Comparison of ENCODE assay signal across 21 cellular contexts in the genomic region with DNA sequence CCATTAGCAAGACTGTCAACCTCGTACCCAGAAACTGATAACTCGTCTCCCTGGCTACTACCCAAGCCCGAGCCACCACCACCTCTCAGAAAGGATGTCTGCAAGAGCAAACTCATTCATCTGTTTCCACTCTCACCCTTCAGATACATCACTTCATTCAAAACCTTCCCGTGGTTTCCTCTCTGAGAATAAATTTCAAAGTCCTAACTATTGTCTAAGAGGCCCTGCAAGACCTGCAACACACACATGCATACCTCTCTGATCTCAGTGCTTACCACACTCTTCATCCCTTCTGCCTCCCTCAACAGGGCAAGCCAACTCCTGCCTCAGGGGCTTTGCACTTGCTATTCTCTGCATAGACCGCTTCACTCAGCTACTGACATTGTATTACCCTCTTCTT. TPM values are rescaled to one million over a fixed set of nuclear protein-coding genes. Genes with fewer than 3 reads are reported as not detected.
DNase-seq lines count a peak whose midpoint lies in the region; ATAC-seq and TF ChIP-seq lines count a peak whose summit lies in the region.
"Had no signal": no experiment of that assay in that cellular context is flagged by ENCODE, and none has a peak within 500 bp of the region (broad histone marks: within the 10 kb centered on the region; RNA-seq: fewer than 3 reads in every experiment).

No MANE protein-coding gene starts in this region.

- no peak overlapping the region for H3K4me2 ChIP-seq in OCI-LY7 (ENCODE audit: low read length)
- H3K4me2 ChIP-seq: GM23338 had no signal

- H4K20me1 ChIP-seq in OCI-LY7 (ENCODE audit: insufficient read depth, low read length), result no peaks in the 10 kb centered on the region

- intact Hi-C loops in OCI-LY7 (cut with micrococcal nuclease; ENCODE audit: unreplicated experiment), result loop anchor here (5.0 kb wide), 2 partner anchors 235 to 270 kb away; no protein-coding TSS in a partner anchor
- intact Hi-C loops in body of pancreas (cut with DNase I), result loop anchor here (5.0 kb wide), 1 partner anchor 105 kb away; no protein-coding TSS in a partner anchor

- POLR2A ChIA-PET in HEK293 (lab: Yijun Ruan, JAX), result interaction anchor here (1.2 kb wide), 1 partner anchor 16 kb away, joined by 3 read pairs; no protein-coding TSS in a partner anchor
- POLR2A ChIA-PET in OCI-LY7 (lab: Charles Lee), result interaction anchor here (1.1 to 2.2 kb wide), 3 partner anchors 9 to 41 kb away, joined by 4 to 8 read pairs (median 5); partner anchors contain the start of gene PPP1R13B

- H3K27me3 ChIP-seq in upper lobe of left lung (no peaks in the 10 kb centered on the region), body of pancreas (no peaks in the 10 kb centered on the region), WERI-Rb-1 (ENCODE audit: insufficient read depth, low read depth, severe bottlenecking) (no peaks in the 10 kb centered on the region)
- H3K27me3 ChIP-seq: right lobe of liver had no signal

- no peaks in the 10 kb centered on the region for H3K9me2 ChIP-seq in OCI-LY7 (ENCODE audit: insufficient read depth, low read length)

- no peak overlapping the region for H2AFZ ChIP-seq in OCI-LY7 (ENCODE audit: low read length)
- H2AFZ ChIP-seq: GM23338 had no signal

- TF ChIP-seq CTCF in GM10266 (IDR thresholded peaks at IDR 0.05; ENCODE audit: control insufficient read depth, insufficient read depth, low read depth, missing control alignments) (no peak), HEK293 (tag by site-specific recombination; IDR thresholded peaks at IDR 0.05) (no peak), OCI-LY7 (conservative IDR thresholded peaks at IDR 0.05; ENCODE audit: low read length) (no peak), upper lobe of left lung (IDR thresholded peaks at IDR 0.05) (no peak), body of pancreas (IDR thresholded peaks at IDR 0.05) (no peak), WERI-Rb-1 (IDR thresholded peaks at IDR 0.05; ENCODE audit: low read depth, low read length) (no peak)

- H3K36me3 ChIP-seq in HEK293 (ENCODE audit: control insufficient read depth in 2 of 2, insufficient read depth in 1 of 2, low read length in 2 of 2) (no peaks in the 10 kb centered on the region; a peak in 1 of 3 replicates), OCI-LY7 (ENCODE audit: insufficient read depth, low read length) (no peaks in the 10 kb centered on the region), upper lobe of left lung (no peaks in the 10 kb centered on the region), body of pancreas (replicated peaks in 1 of 2; ENCODE audit: insufficient read depth in 1 of 2, low read depth in 2 of 2) (no peaks in the 10 kb centered on the region), WERI-Rb-1 (no peaks in the 10 kb centered on the region)
- H3K36me3 ChIP-seq: right lobe of liver, thoracic aorta had no signal

- 30 to 35% methylated on average over 5 of the region's 5 CpGs for WGBS in upper lobe of left lung, 2 donors
- WGBS in body of pancreas, 2 donors, result 24 to 27% methylated on average over 5 of the region's 5 CpGs

- H3K27ac ChIP-seq in HEK293 (ENCODE audit: extremely low read depth, low read depth, low read length) (no peak overlapping the region), OCI-LY7 (ENCODE audit: low read depth, low read length, poor library complexity, severe bottlenecking) (no peak overlapping the region), upper lobe of left lung (no peak overlapping the region), body of pancreas (no peak overlapping the region), WERI-Rb-1 (no peak overlapping the region)
- H3K27ac ChIP-seq: right lobe of liver, thoracic aorta had no signal

- TF ChIP-seq POLR2A in upper lobe of left lung (IDR thresholded peaks at IDR 0.05), result no peak
- TF ChIP-seq POLR2A in body of pancreas (IDR thresholded peaks at IDR 0.05), result no peak

- no peak for TF ChIP-seq EP300 in upper lobe of left lung (IDR thresholded peaks at IDR 0.05)

- CTCF ChIA-PET in HEK293 (lab: Yijun Ruan, JAX) (interaction anchor here (0.5 to 6.7 kb wide), 10 partner anchors 8 to 288 kb away, joined by 3 to 65 read pairs (median 6); no protein-coding TSS in a partner anchor), OCI-LY7 (lab: Charles Lee; ENCODE audit: unreplicated experiment) (interaction anchor here (0.8 to 1.1 kb wide), 2 partner anchors 33 to 58 kb away, joined by 3 read pairs; no protein-coding TSS in a partner anchor)

- no TSS peak for BruUV-seq in OCI-LY7 (replicated peaks; lab: Mats Ljungman, UMichigan)

- no peaks in the 10 kb centered on the region for H3K79me2 ChIP-seq in OCI-LY7 (ENCODE audit: insufficient read depth, low read depth, low read length)

- DNase-seq in GM10266 (ENCODE audit: extremely low spot score) (peak; percentile 12), OCI-LY7 (ENCODE audit: low spot score) (peak; percentile 14), upper lobe of left lung (no peak), body of pancreas (no peak), WERI-Rb-1 (no peak)
- no peak for DNase-seq in stimulated activated CD4-positive, alpha-beta T cell treated with anti-CD3 and anti-CD28 coated beads, Interleukin-2, amount 100 ng/mL, for 48 hours
- DNase-seq: activated CD4-positive, alpha-beta T cell treated with anti-CD3 and anti-CD28 coated beads for 4 hours; caudate nucleus; endodermal cell; KG1; left colon; mucosa of descending colon; NCI-H1092; nucleus accumbens; right lobe of liver; stimulated activated CD4-positive, alpha-beta T cell treated with anti-CD3 and anti-CD28 coated beads, Interleukin-1b, Interleukin-23, amount 100 ng/mL, for 48 hours; T-helper 9 cell had no signal

- H3K4me3 ChIP-seq in HEK293 (ENCODE audit: low read depth, low read length) (no peak overlapping the region), OCI-LY7 (ENCODE audit: low read depth, low read length, poor library complexity, severe bottlenecking) (no peak overlapping the region), upper lobe of left lung (no peak overlapping the region), body of pancreas (no peak overlapping the region), WERI-Rb-1 (ENCODE audit: low read depth, low read length) (no peak overlapping the region)
- H3K4me3 ChIP-seq: GM23338, mucosa of descending colon, right lobe of liver, thoracic aorta had no signal

- H3K9me3 ChIP-seq in HEK293 (ENCODE audit: control insufficient read depth, insufficient read depth, low read depth, low read length), result no peaks in the 10 kb centered on the region
- no peaks in the 10 kb centered on the region for H3K9me3 ChIP-seq in OCI-LY7 (ENCODE audit: low read length)
- no peaks in the 10 kb centered on the region for H3K9me3 ChIP-seq in upper lobe of left lung
- H3K9me3 ChIP-seq in body of pancreas, result no peaks in the 10 kb centered on the region
- no peaks in the 10 kb centered on the region for H3K9me3 ChIP-seq in WERI-Rb-1 (ENCODE audit: severe bottlenecking)
- H3K9me3 ChIP-seq: mucosa of descending colon, right lobe of liver, thoracic aorta had no signal

- ATAC-seq in GM18858 (IDR thresholded peaks at IDR 0.05; ENCODE audit: unreplicated experiment) (peak; percentile 82), upper lobe of left lung (ENCODE audit: low FRiP score in 2 of 2) (no peak), body of pancreas (no peak)
- ATAC-seq: GM23338, left colon, mucosa of descending colon, right lobe of liver had no signal

- peaks cover 3% of the 10 kb centered on the region for H3K4me1 ChIP-seq in HEK293 (ENCODE audit: control insufficient read depth, insufficient read depth, low read length)
- peaks cover 6% of the 10 kb centered on the region for H3K4me1 ChIP-seq in OCI-LY7 (ENCODE audit: insufficient read depth, low read length, poor library complexity, severe bottlenecking)
- peaks cover 4 to 34% (median 18%) of the 10 kb centered on the region in 4 donors for H3K4me1 ChIP-seq in upper lobe of left lung
- peaks cover 39% of the 10 kb centered on the region for H3K4me1 ChIP-seq in body of pancreas
- H3K4me1 ChIP-seq: right lobe of liver had no signal

TF ChIP-seq in HEK293, 187 proteins besides CTCF, POLR2A, EP300 and RAD21:
- TF ChIP-seq, protein P1, sequence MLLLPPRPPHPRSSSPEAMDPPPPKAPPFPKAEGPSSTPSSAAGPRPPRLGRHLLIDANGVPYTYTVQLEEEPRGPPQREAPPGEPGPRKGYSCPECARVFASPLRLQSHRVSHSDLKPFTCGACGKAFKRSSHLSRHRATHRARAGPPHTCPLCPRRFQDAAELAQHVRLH (tag by site-specific recombination; IDR thresholded peaks at IDR 0.05), result no peak
- TF ChIP-seq ZNF623 (tag by site-specific recombination; IDR thresholded peaks at IDR 0.05) (peak; percentile 86), ZNF785 (tag by site-specific recombination; IDR thresholded peaks at IDR 0.05) (no peak), ZEB2 (tag by site-specific recombination; IDR thresholded peaks at IDR 0.05) (no peak), ZNF341 (tag by site-specific recombination; IDR thresholded peaks at IDR 0.05; ENCODE audit: low read depth) (no peak)

RNA-seq across cellular contexts. Expression of gene PPP1R13B, which starts 40.6 kb away (rescaled TPM):
- total RNA-seq in OCI-LY7 (2014; rRNA removed; shearing (Covaris generic)), result 8.2 and 9.7 TPM in 2 replicates
- 13.1 and 18.9 TPM in 2 replicates for total RNA-seq in OCI-LY7 (2022)
- total RNA-seq in upper lobe of left lung, result 100 to 1,000 TPM in 1 of 6 donors, 10 to 100 TPM in 5; 37.0 to 117 (median 71.1) TPM
- 10 to 100 TPM; 12.5 to 36.3 TPM for total RNA-seq in body of pancreas

Comparison
In these comparisons a context has a peak if more than half of its experiments do, and no peak if none do; other contexts are left out.
1. DNase-seq: peak in GM10266 (single experiment) and OCI-LY7 (single experiment); none in stimulated activated CD4-positive, alpha-beta T cell treated with anti-CD3 and anti-CD28 coated beads, Interleukin-2, amount 100 ng/mL, for 48 hours (0 of 2), upper lobe of left lung (0 of 2), body of pancreas (0 of 4) and WERI-Rb-1 (single experiment).